Comparison of ENCODE assay signal across 8 cellular contexts in the genomic region with DNA sequence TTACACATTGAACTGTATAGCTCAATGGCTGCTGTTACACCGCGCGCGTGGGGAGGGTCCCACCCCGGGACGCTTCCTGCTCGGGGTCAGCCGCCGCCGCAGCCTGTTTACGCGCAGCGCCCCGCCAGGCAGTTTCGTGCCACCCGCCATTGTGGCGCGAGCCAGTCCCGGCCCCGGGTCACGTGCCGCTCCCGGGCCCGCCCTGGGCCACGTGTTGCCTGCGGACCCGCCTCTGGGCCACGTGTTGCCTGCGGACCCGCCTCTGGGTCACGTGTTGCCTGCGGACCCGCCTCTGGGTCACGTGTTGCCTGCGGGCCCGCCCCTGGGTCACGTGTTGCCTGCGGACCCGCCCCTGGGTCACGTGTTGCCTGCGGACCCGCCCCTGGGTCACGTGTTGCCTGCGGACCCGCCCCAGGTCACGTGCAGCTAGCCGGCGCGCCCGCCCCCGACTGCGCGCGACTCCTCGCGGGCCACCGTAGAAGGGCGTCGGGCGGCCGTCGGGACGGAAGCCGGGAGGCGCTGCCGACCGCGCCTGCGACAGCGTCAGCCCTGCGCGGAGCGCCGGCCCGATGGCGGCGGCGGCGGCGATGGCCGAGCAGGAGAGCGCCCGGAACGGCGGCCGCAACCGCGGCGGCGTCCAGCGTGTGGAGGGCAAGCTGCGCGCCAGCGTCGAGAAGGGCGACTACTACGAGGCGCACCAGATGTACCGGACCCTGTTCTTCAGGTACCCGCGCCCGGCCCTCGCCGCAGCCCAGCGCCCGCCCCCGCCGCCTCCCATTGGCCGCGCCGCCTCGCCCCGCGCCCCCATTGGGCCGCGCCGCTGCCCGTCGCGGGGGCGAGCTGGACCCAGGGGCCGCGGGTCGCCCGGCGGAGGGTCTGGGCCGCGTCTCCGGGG. TPM values are rescaled to one million over a fixed set of nuclear protein-coding genes. Genes with fewer than 3 reads are reported as not detected.
DNase-seq lines count a peak whose midpoint lies in the region; ATAC-seq and TF ChIP-seq lines count a peak whose summit lies in the region.

A gene with protein sequence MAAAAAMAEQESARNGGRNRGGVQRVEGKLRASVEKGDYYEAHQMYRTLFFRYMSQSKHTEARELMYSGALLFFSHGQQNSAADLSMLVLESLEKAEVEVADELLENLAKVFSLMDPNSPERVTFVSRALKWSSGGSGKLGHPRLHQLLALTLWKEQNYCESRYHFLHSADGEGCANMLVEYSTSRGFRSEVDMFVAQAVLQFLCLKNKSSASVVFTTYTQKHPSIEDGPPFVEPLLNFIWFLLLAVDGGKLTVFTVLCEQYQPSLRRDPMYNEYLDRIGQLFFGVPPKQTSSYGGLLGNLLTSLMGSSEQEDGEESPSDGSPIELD (plus strand): TSS at position 478 of the 895 bp plus-strand sequence. CDS start 92 bp downstream, at position 570.

- H3K4me3 ChIP-seq in ACC112 (ENCODE audit: low read depth, low read length) (peak within 1 kb of the TSS; percentile 87), cardiac fibroblast (replicated peaks in 1 of 2; ENCODE audit: low read depth in 2 of 2, low read length in 2 of 2) (peak within 1 kb of the TSS; percentile 91 to 98)

- TF ChIP-seq CTCF in WTC11 (IDR thresholded peaks at IDR 0.05) (no peak), cardiac fibroblast (IDR thresholded peaks at IDR 0.05; ENCODE audit: low read depth, low read length) (no peak)

- peaks cover 36% of the 10 kb centered on the region for H3K79me2 ChIP-seq in ACC112 (ENCODE audit: control insufficient read depth, insufficient read depth, low read length, unreplicated experiment)

- H3K4me1 ChIP-seq in ACC112 (ENCODE audit: control insufficient read depth, insufficient read depth, low read length, unreplicated experiment) = peaks cover 22% of the 10 kb centered on the region

- peak; percentile 92 for DNase-seq in NCI-H2171 treated with DMSO at 0.1 percent for 48 hours (lab: John Stamatoyannopoulos, UW)
- DNase-seq in WTC11 (ENCODE audit: low spot score) = peak; percentile 97
- DNase-seq in cardiac fibroblast (ENCODE audit: low read depth in 2 of 2) = peak; percentile 91 to 99
- peak; percentile 92 for DNase-seq in inferior parietal cortex (ENCODE audit: extremely low spot score)
- DNase-seq in stimulated activated CD4-positive, alpha-beta T cell treated with anti-CD3 and anti-CD28 coated beads, Interleukin-12 subunit alpha, Interleukin-12 subunit beta, amount 100 ng/mL, for 24 hours (ENCODE audit: low read depth in 2 of 2) = peak; percentile 91 to 97

- peak within 1 kb of the TSS; percentile 83 for H3K4me3 Mint-ChIP-seq in WTC11

- H3K27ac ChIP-seq in ACC112 (ENCODE audit: low read depth, low read length) = peak within 1 kb of the TSS; percentile 71

- H2AFZ ChIP-seq in ACC112 (ENCODE audit: low read length, unreplicated experiment) = peak within 1 kb of the TSS; percentile 91

- POLR2A ChIA-PET in WTC11 (lab: Charles Lee) = interaction anchor here (0.5 kb wide), 1 partner anchor 119 kb away, joined by 3 read pairs; no protein-coding TSS in a partner anchor

- H3K9me3 Mint-ChIP-seq in WTC11 = peaks cover 6% of the 10 kb centered on the region

- H3K27me3 Mint-ChIP-seq in WTC11 (ENCODE audit: low read depth) = no peaks in the 10 kb centered on the region

- no peaks in the 10 kb centered on the region for H3K27me3 ChIP-seq in ACC112 (ENCODE audit: insufficient read depth, low read length)

- ATAC-seq in GM18861 (IDR thresholded peaks at IDR 0.05; ENCODE audit: unreplicated experiment) = peak; percentile 67
- peak; percentile 65 for ATAC-seq in HG03097 (IDR thresholded peaks at IDR 0.05; ENCODE audit: low FRiP score, unreplicated experiment)
- ATAC-seq in WTC11 = peak; percentile 83

- CTCF ChIA-PET in WTC11 (lab: Charles Lee) = interaction anchor here (1.0 kb wide), 2 partner anchors 40 to 82 kb away, joined by 3 read pairs; no protein-coding TSS in a partner anchor

- H3K36me3 Mint-ChIP-seq in WTC11 = peaks cover 37% of the 10 kb centered on the region

- H3K36me3 ChIP-seq in ACC112 (ENCODE audit: insufficient read depth, low read length) = peaks cover 11% of the 10 kb centered on the region; the same call in 1 of the 2 replicates

- peaks cover 15% of the 10 kb centered on the region for H3K4me1 Mint-ChIP-seq in WTC11

- peak within 1 kb of the TSS; percentile 36; the same call in 1 of the 2 replicates for H3K27ac Mint-ChIP-seq in WTC11

TF ChIP-seq in WTC11, 78 proteins besides CTCF, POLR2A, EP300 and RAD21 (continues in another document):
- TF ChIP-seq ZNF396 (CRISPR knock-in tag; IDR thresholded peaks at IDR 0.05; ENCODE audit: borderline replicate concordance) (no peak), EMX1 (CRISPR knock-in tag; IDR thresholded peaks at IDR 0.05) (no peak), ETV6 (CRISPR knock-in tag; IDR thresholded peaks at IDR 0.05) (peak; percentile 97), NR3C1 (CRISPR knock-in tag; conservative IDR thresholded peaks at IDR 0.05; ENCODE audit: low read depth) (no peak)
- TF ChIP-seq, protein P1, sequence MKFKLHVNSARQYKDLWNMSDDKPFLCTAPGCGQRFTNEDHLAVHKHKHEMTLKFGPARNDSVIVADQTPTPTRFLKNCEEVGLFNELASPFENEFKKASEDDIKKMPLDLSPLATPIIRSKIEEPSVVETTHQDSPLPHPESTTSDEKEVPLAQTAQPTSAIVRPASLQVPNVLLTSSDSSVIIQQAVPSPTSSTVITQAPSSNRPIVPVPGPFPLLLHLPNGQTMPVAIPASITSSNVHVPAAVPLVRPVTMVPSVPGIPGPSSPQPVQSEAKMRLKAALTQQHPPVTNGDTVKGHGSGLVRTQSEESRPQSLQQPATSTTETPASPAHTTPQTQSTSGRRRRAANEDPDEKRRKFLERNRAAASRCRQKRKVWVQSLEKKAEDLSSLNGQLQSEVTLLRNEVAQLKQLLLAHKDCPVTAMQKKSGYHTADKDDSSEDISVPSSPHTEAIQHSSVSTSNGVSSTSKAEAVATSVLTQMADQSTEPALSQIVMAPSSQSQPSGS (CRISPR knock-in tag; IDR thresholded peaks at IDR 0.05; ENCODE audit: borderline replicate concordance, low read depth) = peak; percentile 57; the same call in 1 of the 2 replicates
- TF ChIP-seq, protein P2, sequence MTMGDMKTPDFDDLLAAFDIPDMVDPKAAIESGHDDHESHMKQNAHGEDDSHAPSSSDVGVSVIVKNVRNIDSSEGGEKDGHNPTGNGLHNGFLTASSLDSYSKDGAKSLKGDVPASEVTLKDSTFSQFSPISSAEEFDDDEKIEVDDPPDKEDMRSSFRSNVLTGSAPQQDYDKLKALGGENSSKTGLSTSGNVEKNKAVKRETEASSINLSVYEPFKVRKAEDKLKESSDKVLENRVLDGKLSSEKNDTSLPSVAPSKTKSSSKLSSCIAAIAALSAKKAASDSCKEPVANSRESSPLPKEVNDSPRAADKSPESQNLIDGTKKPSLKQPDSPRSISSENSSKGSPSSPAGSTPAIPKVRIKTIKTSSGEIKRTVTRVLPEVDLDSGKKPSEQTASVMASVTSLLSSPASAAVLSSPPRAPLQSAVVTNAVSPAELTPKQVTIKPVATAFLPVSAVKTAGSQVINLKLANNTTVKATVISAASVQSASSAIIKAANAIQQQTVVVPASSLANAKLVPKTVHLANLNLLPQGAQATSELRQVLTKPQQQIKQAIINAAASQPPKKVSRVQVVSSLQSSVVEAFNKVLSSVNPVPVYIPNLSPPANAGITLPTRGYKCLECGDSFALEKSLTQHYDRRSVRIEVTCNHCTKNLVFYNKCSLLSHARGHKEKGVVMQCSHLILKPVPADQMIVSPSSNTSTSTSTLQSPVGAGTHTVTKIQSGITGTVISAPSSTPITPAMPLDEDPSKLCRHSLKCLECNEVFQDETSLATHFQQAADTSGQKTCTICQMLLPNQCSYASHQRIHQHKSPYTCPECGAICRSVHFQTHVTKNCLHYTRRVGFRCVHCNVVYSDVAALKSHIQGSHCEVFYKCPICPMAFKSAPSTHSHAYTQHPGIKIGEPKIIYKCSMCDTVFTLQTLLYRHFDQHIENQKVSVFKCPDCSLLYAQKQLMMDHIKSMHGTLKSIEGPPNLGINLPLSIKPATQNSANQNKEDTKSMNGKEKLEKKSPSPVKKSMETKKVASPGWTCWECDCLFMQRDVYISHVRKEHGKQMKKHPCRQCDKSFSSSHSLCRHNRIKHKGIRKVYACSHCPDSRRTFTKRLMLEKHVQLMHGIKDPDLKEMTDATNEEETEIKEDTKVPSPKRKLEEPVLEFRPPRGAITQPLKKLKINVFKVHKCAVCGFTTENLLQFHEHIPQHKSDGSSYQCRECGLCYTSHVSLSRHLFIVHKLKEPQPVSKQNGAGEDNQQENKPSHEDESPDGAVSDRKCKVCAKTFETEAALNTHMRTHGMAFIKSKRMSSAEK (CRISPR knock-in tag; IDR thresholded peaks at IDR 0.05; ENCODE audit: borderline replicate concordance) = no peak; the same call in 1 of the 2 replicates
- TF ChIP-seq, protein P3, sequence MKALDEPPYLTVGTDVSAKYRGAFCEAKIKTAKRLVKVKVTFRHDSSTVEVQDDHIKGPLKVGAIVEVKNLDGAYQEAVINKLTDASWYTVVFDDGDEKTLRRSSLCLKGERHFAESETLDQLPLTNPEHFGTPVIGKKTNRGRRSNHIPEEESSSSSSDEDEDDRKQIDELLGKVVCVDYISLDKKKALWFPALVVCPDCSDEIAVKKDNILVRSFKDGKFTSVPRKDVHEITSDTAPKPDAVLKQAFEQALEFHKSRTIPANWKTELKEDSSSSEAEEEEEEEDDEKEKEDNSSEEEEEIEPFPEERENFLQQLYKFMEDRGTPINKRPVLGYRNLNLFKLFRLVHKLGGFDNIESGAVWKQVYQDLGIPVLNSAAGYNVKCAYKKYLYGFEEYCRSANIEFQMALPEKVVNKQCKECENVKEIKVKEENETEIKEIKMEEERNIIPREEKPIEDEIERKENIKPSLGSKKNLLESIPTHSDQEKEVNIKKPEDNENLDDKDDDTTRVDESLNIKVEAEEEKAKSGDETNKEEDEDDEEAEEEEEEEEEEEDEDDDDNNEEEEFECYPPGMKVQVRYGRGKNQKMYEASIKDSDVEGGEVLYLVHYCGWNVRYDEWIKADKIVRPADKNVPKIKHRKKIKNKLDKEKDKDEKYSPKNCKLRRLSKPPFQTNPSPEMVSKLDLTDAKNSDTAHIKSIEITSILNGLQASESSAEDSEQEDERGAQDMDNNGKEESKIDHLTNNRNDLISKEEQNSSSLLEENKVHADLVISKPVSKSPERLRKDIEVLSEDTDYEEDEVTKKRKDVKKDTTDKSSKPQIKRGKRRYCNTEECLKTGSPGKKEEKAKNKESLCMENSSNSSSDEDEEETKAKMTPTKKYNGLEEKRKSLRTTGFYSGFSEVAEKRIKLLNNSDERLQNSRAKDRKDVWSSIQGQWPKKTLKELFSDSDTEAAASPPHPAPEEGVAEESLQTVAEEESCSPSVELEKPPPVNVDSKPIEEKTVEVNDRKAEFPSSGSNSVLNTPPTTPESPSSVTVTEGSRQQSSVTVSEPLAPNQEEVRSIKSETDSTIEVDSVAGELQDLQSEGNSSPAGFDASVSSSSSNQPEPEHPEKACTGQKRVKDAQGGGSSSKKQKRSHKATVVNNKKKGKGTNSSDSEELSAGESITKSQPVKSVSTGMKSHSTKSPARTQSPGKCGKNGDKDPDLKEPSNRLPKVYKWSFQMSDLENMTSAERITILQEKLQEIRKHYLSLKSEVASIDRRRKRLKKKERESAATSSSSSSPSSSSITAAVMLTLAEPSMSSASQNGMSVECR (CRISPR knock-in tag; IDR thresholded peaks at IDR 0.05; ENCODE audit: borderline replicate concordance) = peak; percentile 95

RNA-seq across cellular contexts. Expression of the gene that starts here (rescaled TPM):
- total RNA-seq in WTC11 (2021) = 73.0 to 82.0 TPM (median 73.4 TPM) in 3 replicates

Comparison
In these comparisons a context has a peak if more than half of its experiments do, and no peak if none do; other contexts are left out.
1. Peak in every context shown above with its lines: DNase-seq, ATAC-seq, H3K4me3 ChIP-seq and H3K27ac ChIP-seq.